In genomic region chr17:15673719-15674118, GRCh38 we compare ENCODE assay signal across 11 cellular contexts. TPM values are rescaled to one million over a fixed set of nuclear protein-coding genes. Genes with fewer than 3 reads are reported as not detected.
DNase-seq lines count a peak whose midpoint lies in the region; ATAC-seq, FAIRE-seq and TF ChIP-seq lines count a peak whose summit lies in the region.
"Not testable (repeated sequence)": the region's sequence is repeated elsewhere in the genome, so short reads cannot be mapped to it uniquely, and the experiment has no call there.
"Had no signal": no experiment of that assay in that cellular context is flagged by ENCODE, and none has a peak within 500 bp of the region (broad histone marks: within the 10 kb centered on the region; RNA-seq: fewer than 3 reads in every experiment).

No MANE protein-coding gene starts in this region.

- intact Hi-C loops in sciatic nerve (cut with DNase I), result not testable (repeated sequence)

- in situ Hi-C loops in KBM-7 (cut with MboI; ENCODE audit: low pct_unique_long_range_greater_than_20kb, low sequenced_read_pairs), result not testable (repeated sequence)

- peak; percentile 89 for ATAC-seq in sciatic nerve

- not testable (repeated sequence) for H3K4me3 ChIP-seq in choroid plexus epithelial cell (ENCODE audit: low read depth, low read length)

- TF ChIP-seq CTCF in choroid plexus epithelial cell (conservative IDR thresholded peaks at IDR 0.05; ENCODE audit: low read depth, low read length), result not testable (repeated sequence)

- FAIRE-seq in islet of Langerhans (lab: Jason Lieb, UNC), result peak; percentile 9

- DNase-seq in AML-193 (lab: John Stamatoyannopoulos, UW) (peak; percentile 1), KBM-7 (peak; percentile 33), NOMO-1 treated with DMSO at 0.1 percent for 48 hours (lab: John Stamatoyannopoulos, UW; ENCODE audit: unreplicated experiment) (peak; percentile 39), amniotic epithelial cell (ENCODE audit: low read depth) (peak; percentile 26), choroid plexus epithelial cell (ENCODE audit: low read depth) (peak; percentile 37)
- DNase-seq in sciatic nerve (ENCODE audit: low spot score), result not testable (repeated sequence)

RNA-seq across cellular contexts. Expression of gene TRIM16, which starts 10.4 kb away (rescaled TPM):
- 17.3 TPM for total RNA-seq in sciatic nerve

RNA-seq across cellular contexts. Expression of gene ZNF286A, which starts 25.8 kb away (rescaled TPM):
- total RNA-seq in sciatic nerve, result 20.1 TPM

RNA-seq across cellular contexts. Expression of gene FBXW10B, which starts 54.2 kb away (rescaled TPM):
- total RNA-seq in sciatic nerve, result 0.94 TPM

RNA-seq across cellular contexts. Expression of gene TBC1D26, which starts 58.4 kb away (rescaled TPM):
- total RNA-seq in sciatic nerve, result 0.27 TPM
- total RNA-seq: B cell; CD4-positive, alpha-beta T cell; Daoy; GM12878 had no signal
